Comparison of ENCODE assay signal across 9 cellular contexts in the genomic region with DNA sequence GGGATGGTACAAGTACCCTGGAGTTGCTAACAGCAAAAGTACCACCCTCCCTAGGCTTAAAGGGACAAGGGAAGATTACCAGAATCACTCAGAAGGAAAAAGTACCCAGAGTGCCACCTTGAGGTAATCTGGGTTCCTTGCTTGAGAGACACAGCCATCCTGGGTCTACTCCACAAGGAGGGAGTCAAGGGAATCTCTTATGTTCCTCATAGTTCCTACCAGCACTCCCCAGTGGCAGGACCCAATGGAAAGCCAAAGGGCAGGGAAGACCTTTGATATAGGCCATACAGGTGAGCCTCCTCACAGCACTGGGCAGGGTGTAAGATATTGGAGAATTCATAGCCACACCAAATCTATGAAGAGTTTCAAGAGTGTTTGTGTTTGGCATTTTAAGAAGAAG.
A peak's percentile ranks its signal among the peaks of the same experiment; 100 is the strongest.
DNase-seq lines count a peak whose midpoint lies in the region; ATAC-seq and TF ChIP-seq lines count a peak whose summit lies in the region.
"Had no signal": no experiment of that assay in that cellular context is flagged by ENCODE, and none has a peak within 500 bp of the region (broad histone marks: within the 10 kb centered on the region; RNA-seq: fewer than 3 reads in every experiment).

No MANE protein-coding gene starts in this region.

- peak; percentile 54 for DNase-seq in NCI-H69 (lab: John Stamatoyannopoulos, UW)
- peak; percentile 7 for DNase-seq in astrocyte of the hippocampus (ENCODE audit: low read depth, low spot score)
- peak; percentile 8 to 10 for DNase-seq in stimulated activated CD4-positive, alpha-beta T cell treated with anti-CD3 and anti-CD28 coated beads, Interleukin-15, amount 100 ng/mL, for 48 hours (ENCODE audit: low read depth in 2 of 2)
- DNase-seq in NCI-H146 (lab: John Stamatoyannopoulos, UW): no peak
- no peak for DNase-seq in HuH-7 (ENCODE audit: low spot score)
- no peak for DNase-seq in GM03348 (ENCODE audit: low spot score)
- DNase-seq: esophagus squamous epithelium had no signal

- no peak for ATAC-seq in HG03280 (IDR thresholded peaks at IDR 0.05; ENCODE audit: unreplicated experiment)

- TF ChIP-seq CTCF in GM12873 (IDR thresholded peaks at IDR 0.05; ENCODE audit: insufficient read depth, low read depth, low read length, missing control alignments): peak; percentile 38

Comparison
In these comparisons a context has a peak if more than half of its experiments do, and no peak if none do; other contexts are left out.
1. DNase-seq: peak in NCI-H69 (single experiment), astrocyte of the hippocampus (single experiment) and stimulated activated CD4-positive, alpha-beta T cell treated with anti-CD3 and anti-CD28 coated beads, Interleukin-15, amount 100 ng/mL, for 48 hours (2 of 2); none in NCI-H146 (single experiment), HuH-7 (single experiment) and GM03348 (single experiment).